ENCODE assay signal across 8 cellular contexts in the genomic region with DNA sequence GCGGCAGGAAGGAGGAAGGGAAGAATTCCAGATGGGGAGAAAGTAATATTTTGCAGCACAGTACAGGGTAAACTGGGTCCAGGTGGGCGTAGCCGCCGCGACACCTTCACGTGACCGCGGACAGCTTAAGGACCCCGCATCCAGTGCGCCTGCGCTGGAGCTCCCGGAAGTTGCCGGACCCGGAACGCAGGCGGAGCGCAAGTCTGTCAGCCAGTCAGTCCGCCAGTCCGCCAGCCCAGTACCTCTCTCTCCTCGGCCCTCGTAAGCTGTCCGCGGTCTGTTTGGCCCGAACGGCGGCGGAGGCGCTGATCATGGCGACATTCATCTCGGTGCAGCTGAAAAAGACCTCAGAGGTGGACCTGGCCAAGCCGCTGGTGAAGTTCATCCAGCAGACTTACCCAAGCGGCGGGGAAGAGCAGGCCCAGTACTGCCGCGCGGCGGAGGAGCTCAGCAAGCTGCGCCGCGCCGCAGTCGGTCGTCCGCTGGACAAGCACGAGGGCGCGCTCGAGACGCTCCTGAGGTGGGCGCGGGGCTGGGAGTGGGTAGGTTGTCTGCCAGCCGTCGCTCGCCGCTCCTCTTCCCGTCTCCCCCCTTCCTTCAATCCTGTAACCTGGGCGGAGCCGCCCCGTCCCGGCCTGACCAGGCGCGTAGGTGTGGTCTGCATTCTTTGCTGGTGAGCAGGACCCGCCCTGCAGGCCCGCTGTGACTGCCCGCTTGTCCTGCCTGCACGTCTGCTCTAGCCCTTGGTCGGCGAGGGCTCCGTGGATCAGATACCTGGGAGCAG. TPM values are rescaled to one million over a fixed set of nuclear protein-coding genes. Genes with fewer than 3 reads are reported as not detected.
DNase-seq lines count a peak whose midpoint lies in the region; ATAC-seq and TF ChIP-seq lines count a peak whose summit lies in the region.

A gene with protein sequence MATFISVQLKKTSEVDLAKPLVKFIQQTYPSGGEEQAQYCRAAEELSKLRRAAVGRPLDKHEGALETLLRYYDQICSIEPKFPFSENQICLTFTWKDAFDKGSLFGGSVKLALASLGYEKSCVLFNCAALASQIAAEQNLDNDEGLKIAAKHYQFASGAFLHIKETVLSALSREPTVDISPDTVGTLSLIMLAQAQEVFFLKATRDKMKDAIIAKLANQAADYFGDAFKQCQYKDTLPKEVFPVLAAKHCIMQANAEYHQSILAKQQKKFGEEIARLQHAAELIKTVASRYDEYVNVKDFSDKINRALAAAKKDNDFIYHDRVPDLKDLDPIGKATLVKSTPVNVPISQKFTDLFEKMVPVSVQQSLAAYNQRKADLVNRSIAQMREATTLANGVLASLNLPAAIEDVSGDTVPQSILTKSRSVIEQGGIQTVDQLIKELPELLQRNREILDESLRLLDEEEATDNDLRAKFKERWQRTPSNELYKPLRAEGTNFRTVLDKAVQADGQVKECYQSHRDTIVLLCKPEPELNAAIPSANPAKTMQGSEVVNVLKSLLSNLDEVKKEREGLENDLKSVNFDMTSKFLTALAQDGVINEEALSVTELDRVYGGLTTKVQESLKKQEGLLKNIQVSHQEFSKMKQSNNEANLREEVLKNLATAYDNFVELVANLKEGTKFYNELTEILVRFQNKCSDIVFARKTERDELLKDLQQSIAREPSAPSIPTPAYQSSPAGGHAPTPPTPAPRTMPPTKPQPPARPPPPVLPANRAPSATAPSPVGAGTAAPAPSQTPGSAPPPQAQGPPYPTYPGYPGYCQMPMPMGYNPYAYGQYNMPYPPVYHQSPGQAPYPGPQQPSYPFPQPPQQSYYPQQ (plus strand): TSS at position 213 of the 784 bp plus-strand sequence. CDS start 99 bp downstream, at position 312.

- H3K36me3 ChIP-seq in heart left ventricle (peaks cover 0 to 8% (median 4%) of the 10 kb centered on the region in 9 donors), upper lobe of left lung (no peaks in the 10 kb centered on the region)

- H3K27me3 ChIP-seq in heart left ventricle (no peaks in the 10 kb centered on the region), upper lobe of left lung (no peaks in the 10 kb centered on the region)

- TF ChIP-seq CTCF in GM12874 (IDR thresholded peaks at IDR 0.05; ENCODE audit: insufficient read depth, low read depth, low read length) = peak; percentile 42
- TF ChIP-seq CTCF in heart left ventricle (IDR thresholded peaks at IDR 0.05) = peak in 6 of 12 donors; percentile 9 to 37 (median 25)
- TF ChIP-seq CTCF in upper lobe of left lung (IDR thresholded peaks at IDR 0.05) = peak in 4 of 6 experiments; percentile 25 to 43 (median 39)

- H3K9me3 ChIP-seq in heart left ventricle = peaks cover 0 to 8% (median 0%) of the 10 kb centered on the region in 12 donors
- H3K9me3 ChIP-seq in upper lobe of left lung = no peaks in the 10 kb centered on the region

- ATAC-seq in HG02678 (IDR thresholded peaks at IDR 0.05; ENCODE audit: unreplicated experiment) (peak; percentile 90), heart left ventricle (peak; percentile 93 to 96 (median 96)), upper lobe of left lung (ENCODE audit: low FRiP score in 2 of 2) (peak; percentile 97 to 98)

- intact Hi-C loops in heart left ventricle (cut with DNase I) (loop anchor here in 3 of 10 donors (5.0 to 10.0 kb wide), 4 partner anchors 81 to 684 kb away; a partner anchor contains a TSS), posterior cingulate gyrus (cut with DNase I) (loop anchor here (2.0 kb wide), 1 partner anchor 358 kb away; a partner anchor contains a TSS)

- H3K4me1 ChIP-seq in heart left ventricle (peaks cover 3 to 53% (median 39%) of the 10 kb centered on the region in 12 donors), upper lobe of left lung (peaks cover 36 to 54% (median 40%) of the 10 kb centered on the region in 4 donors)

- H3K27ac ChIP-seq in adipose tissue (ENCODE audit: low read depth, low read length) (peak within 1 kb of the TSS; percentile 63), heart left ventricle (peak within 1 kb of the TSS; percentile 56 to 98 (median 94)), upper lobe of left lung (peak within 1 kb of the TSS; percentile 96 to 99 (median 98))

- WGBS in adipose tissue, 3 donors = 0% methylated on average over 56 to 69 of the region's 69 CpGs
- 0 to 2% (median 0%) methylated on average over 54 to 69 of the region's 69 CpGs for WGBS in heart left ventricle, 4 donors
- WGBS in upper lobe of left lung, 2 donors = 0% methylated on average over 37 to 51 of the region's 69 CpGs

- H3K4me3 ChIP-seq in heart left ventricle (peak within 1 kb of the TSS; percentile 56 to 98 (median 86)), upper lobe of left lung (peak within 1 kb of the TSS; percentile 73 to 89 (median 80))

- DNase-seq in NCI-H1105 treated with DMSO at 0.1 percent for 48 hours (lab: John Stamatoyannopoulos, UW) = peak; percentile 68
- peak; percentile 78 for DNase-seq in T follicular helper cell (ENCODE audit: low read depth)
- DNase-seq in heart left ventricle = peak; percentile 93 to 98 (median 95)
- DNase-seq in posterior cingulate gyrus = peak; percentile 86 to 99 (median 93)
- peak; percentile 96 to 97 for DNase-seq in upper lobe of left lung

- TF ChIP-seq POLR2A in heart left ventricle (IDR thresholded peaks at IDR 0.05) (peak; percentile 38 to 85), upper lobe of left lung (IDR thresholded peaks at IDR 0.05) (peak; percentile 16 to 98 (median 96))

- TF ChIP-seq EP300 in upper lobe of left lung (IDR thresholded peaks at IDR 0.05) = peak in 1 of 4 donors; percentile 55

RNA-seq across cellular contexts. Expression of the gene that starts here (rescaled TPM):
- 10 to 100 TPM; 31.1 to 70.2 (median 34.1) TPM for polyA plus RNA-seq in adipose tissue
- 100 to 1,000 TPM in 8 of 9 donors, 10 to 100 TPM in 1; 72.9 to 205 (median 152) TPM for total RNA-seq in heart left ventricle
- polyA plus RNA-seq in heart left ventricle = 10 to 100 TPM; 25.8 to 85.9 TPM
- 100 to 1,000 TPM; 120 to 289 (median 259) TPM for total RNA-seq in upper lobe of left lung

Comparison
In these comparisons a context has a peak if more than half of its experiments do, and no peak if none do; other contexts are left out.
1. Peak in every context shown above with its lines: DNase-seq, ATAC-seq, H3K4me3 ChIP-seq and H3K27ac ChIP-seq.